In genomic region chr13:52862358-52863206, GRCh38 we compare ENCODE assay signal across 8 cellular contexts. TPM values are rescaled to one million over a fixed set of nuclear protein-coding genes. Genes with fewer than 3 reads are reported as not detected.
DNase-seq lines count a peak whose midpoint lies in the region; ATAC-seq and TF ChIP-seq lines count a peak whose summit lies in the region.

No MANE protein-coding gene starts in this region.

- TF ChIP-seq CTCF in WERI-Rb-1 (IDR thresholded peaks at IDR 0.05; ENCODE audit: low read depth, low read length) (peak; percentile 59), vagina (IDR thresholded peaks at IDR 0.05) (no peak)

- no peak for TF ChIP-seq POLR2A in vagina (IDR thresholded peaks at IDR 0.05)

- WGBS in mesendoderm (ENCODE audit: extremely low coverage, insufficient coverage, low lambda C conversion rate): no CpG with 5 or more reads among the region's 3 CpGs

- no peaks in the 10 kb centered on the region for H3K79me2 ChIP-seq in mesendoderm (ENCODE audit: control insufficient read depth, insufficient read depth, low read length)

- intact Hi-C loops in vagina (cut with DNase I): loop anchor here (5.0 kb wide), 1 partner anchor 1555 kb away; no protein-coding TSS in a partner anchor

- ATAC-seq in HG02885 (IDR thresholded peaks at IDR 0.05; ENCODE audit: poor library complexity, unreplicated experiment) (peak; percentile 64), GM19023 (IDR thresholded peaks at IDR 0.05; ENCODE audit: unreplicated experiment) (no peak), HG03442 (IDR thresholded peaks at IDR 0.05; ENCODE audit: unreplicated experiment) (no peak)

- H3K23ac ChIP-seq in mesendoderm (ENCODE audit: low read length): no peak overlapping the region

- H4K5ac ChIP-seq in mesendoderm (ENCODE audit: low read length): no peak overlapping the region

- no peaks in the 10 kb centered on the region for H3K79me1 ChIP-seq in mesendoderm (ENCODE audit: low read length)

- no peak overlapping the region for H4K8ac ChIP-seq in mesendoderm (ENCODE audit: low read depth, low read length)

- no peak overlapping the region for H3K56ac ChIP-seq in mesendoderm (ENCODE audit: low read length)

- H2AK5ac ChIP-seq in mesendoderm (ENCODE audit: low read length): no peak overlapping the region

- no peak overlapping the region for H3K18ac ChIP-seq in mesendoderm (ENCODE audit: low read length)

- H3K9ac ChIP-seq in mesendoderm (ENCODE audit: low read length): no peak overlapping the region

- no peak overlapping the region for H3K4ac ChIP-seq in mesendoderm (ENCODE audit: low read depth, low read length)

- H3K4me1 ChIP-seq in mesendoderm (ENCODE audit: control insufficient read depth, low read depth, low read length): no peaks in the 10 kb centered on the region
- H3K4me1 ChIP-seq in vagina: no peaks in the 10 kb centered on the region

- H3K4me3 ChIP-seq in WERI-Rb-1 (ENCODE audit: low read depth, low read length): no peak overlapping the region
- H3K4me3 ChIP-seq in mesendoderm (ENCODE audit: low read length): no peak overlapping the region
- no peak overlapping the region for H3K4me3 ChIP-seq in vagina

- H3K36me3 ChIP-seq in WERI-Rb-1 (no peaks in the 10 kb centered on the region), mesendoderm (ENCODE audit: control insufficient read depth, insufficient read depth, low read length) (no peaks in the 10 kb centered on the region), vagina (no peaks in the 10 kb centered on the region)

- H3K9me3 ChIP-seq in WERI-Rb-1 (ENCODE audit: severe bottlenecking) (no peaks in the 10 kb centered on the region), vagina (no peaks in the 10 kb centered on the region)

- H3K4me2 ChIP-seq in mesendoderm (ENCODE audit: low read length): no peak overlapping the region

- DNase-seq in DMS 273 (lab: John Stamatoyannopoulos, UW; ENCODE audit: unreplicated experiment) (peak; percentile 53), DMS 273 treated with DMSO at 0.1 percent for 48 hours (lab: John Stamatoyannopoulos, UW) (no peak), WERI-Rb-1 (no peak), mesendoderm (peak; percentile 58), vagina (ENCODE audit: extremely low spot score in 2 of 2) (no peak)

- H2BK15ac ChIP-seq in mesendoderm (replicated peaks; ENCODE audit: low read depth): no peak overlapping the region

- H3K27ac ChIP-seq in WERI-Rb-1: no peak overlapping the region
- H3K27ac ChIP-seq in mesendoderm (ENCODE audit: low read depth, low read length): no peak overlapping the region
- H3K27ac ChIP-seq in vagina: no peak overlapping the region

- no peak overlapping the region for H2BK120ac ChIP-seq in mesendoderm (ENCODE audit: low read depth, low read length)

- H3K27me3 ChIP-seq in WERI-Rb-1 (ENCODE audit: insufficient read depth, low read depth, severe bottlenecking) (no peaks in the 10 kb centered on the region), mesendoderm (ENCODE audit: insufficient read depth, low read length, poor library complexity) (no peaks in the 10 kb centered on the region), vagina (no peaks in the 10 kb centered on the region)

- no peak overlapping the region for H2BK5ac ChIP-seq in mesendoderm (ENCODE audit: low read length)

RNA-seq across cellular contexts. Expression of gene PCDH8, which starts 14.1 kb away (rescaled TPM):
- 0.52 TPM for polyA plus RNA-seq in mesendoderm (2013, experiment 1 of 2)
- polyA plus RNA-seq in mesendoderm (2013, experiment 2 of 2): 0.80 TPM
- 0.98 TPM for total RNA-seq in vagina

Comparison
In these comparisons a context has a peak if more than half of its experiments do, and no peak if none do; other contexts are left out.
1. DNase-seq: peak in DMS 273 (single experiment) and mesendoderm (single experiment); none in DMS 273 treated with DMSO at 0.1 percent for 48 hours (single experiment), WERI-Rb-1 (single experiment) and vagina (0 of 2).